18 cellular contexts compared by ENCODE assay signal in genomic region chr15:98124576-98124975, GRCh38.
"Had no signal": no experiment of that assay in that cellular context is flagged by ENCODE, and none has a peak within 500 bp of the region (broad histone marks: within the 10 kb centered on the region; RNA-seq: fewer than 3 reads in every experiment).

No MANE protein-coding gene starts in this region.

- H3K4me1 Mint-ChIP-seq: activated CD4-positive, alpha-beta T cell treated with anti-CD3 and anti-CD28 coated beads, Interleukin-2, amount 10 ng/mL, durations not matched to agents 7 days and 5 days; memory B cell had no signal

- H3K27ac Mint-ChIP-seq: activated CD4-positive, alpha-beta T cell treated with anti-CD3 and anti-CD28 coated beads, Interleukin-2, amount 10 ng/mL, durations not matched to agents 7 days and 5 days; dendritic cell treated with granulocyte-macrophage colony-stimulating factor and Interleukin-4, amounts not matched to agents 40 ng/mL and 50 ng/mL, for 4 days; effector memory CD8-positive, alpha-beta T cell; memory B cell; natural killer cell; T-helper 1 cell treated with Interleukin-12 subunit alpha and Interleukin-12 subunit beta and Interleukin-4 antibody, amounts not matched to agents 30 μg/mL and 1 μg/mL, for 36 hours had no signal

- H3K4me3 Mint-ChIP-seq: activated CD4-positive, alpha-beta T cell treated with anti-CD3 and anti-CD28 coated beads, Interleukin-2, amount 10 ng/mL, durations not matched to agents 7 days and 5 days; dendritic cell treated with granulocyte-macrophage colony-stimulating factor and Interleukin-4, amounts not matched to agents 40 ng/mL and 50 ng/mL, for 4 days; effector memory CD8-positive, alpha-beta T cell; memory B cell; natural killer cell; T-helper 1 cell treated with Interleukin-12 subunit alpha and Interleukin-12 subunit beta and Interleukin-4 antibody, amounts not matched to agents 30 μg/mL and 1 μg/mL, for 36 hours had no signal

- H3K4me1 ChIP-seq: adrenal gland, left ventricle myocardium inferior, psoas muscle, right lobe of liver had no signal

- H3K27me3 ChIP-seq: brain microvascular endothelial cell, right lobe of liver had no signal

- H3K36me3 Mint-ChIP-seq: memory B cell, natural killer cell had no signal

- H3K9me3 Mint-ChIP-seq: activated CD4-positive, alpha-beta T cell treated with anti-CD3 and anti-CD28 coated beads, Interleukin-2, amount 10 ng/mL, durations not matched to agents 7 days and 5 days; dendritic cell treated with granulocyte-macrophage colony-stimulating factor and Interleukin-4, amounts not matched to agents 40 ng/mL and 50 ng/mL, for 4 days; effector memory CD8-positive, alpha-beta T cell; natural killer cell; T-helper 1 cell treated with Interleukin-12 subunit alpha and Interleukin-12 subunit beta and Interleukin-4 antibody, amounts not matched to agents 30 μg/mL and 1 μg/mL, for 36 hours had no signal

- H3K27ac ChIP-seq: adrenal gland, brain microvascular endothelial cell, left ventricle myocardium inferior, psoas muscle, right lobe of liver had no signal

- ATAC-seq: effector memory CD8-positive, alpha-beta T cell; natural killer cell; psoas muscle; right lobe of liver had no signal

- DNase-seq: activated CD4-positive, alpha-beta T cell treated with anti-CD3 and anti-CD28 coated beads, Interleukin-2, amount 10 ng/mL, durations not matched to agents 7 days and 5 days; activated CD4-positive, CD25-positive, alpha-beta regulatory T cell; activated naive CD4-positive, alpha-beta T cell treated with anti-CD3 and anti-CD28 coated beads, Interleukin-2, amount 50 U/mL, for 16 hours; adrenal gland; brain microvascular endothelial cell; cerebellar nuclear complex; effector memory CD8-positive, alpha-beta T cell; erythroblast; left ventricle myocardium inferior; natural killer cell; occipital lobe; psoas muscle; right lobe of liver; stimulated activated CD4-positive, alpha-beta T cell treated with anti-CD3 and anti-CD28 coated beads, Interleukin-12 subunit alpha, Interleukin-12 subunit beta, amount 100 ng/mL, for 4 hours; stimulated activated naive CD4-positive, alpha-beta T cell treated with Interleukin-2 at 50 U/mL for 16 hours had no signal

- H3K27me3 Mint-ChIP-seq: activated CD4-positive, alpha-beta T cell treated with anti-CD3 and anti-CD28 coated beads, Interleukin-2, amount 10 ng/mL, durations not matched to agents 7 days and 5 days; dendritic cell treated with granulocyte-macrophage colony-stimulating factor and Interleukin-4, amounts not matched to agents 40 ng/mL and 50 ng/mL, for 4 days; effector memory CD8-positive, alpha-beta T cell; memory B cell had no signal
